In the genomic region with DNA sequence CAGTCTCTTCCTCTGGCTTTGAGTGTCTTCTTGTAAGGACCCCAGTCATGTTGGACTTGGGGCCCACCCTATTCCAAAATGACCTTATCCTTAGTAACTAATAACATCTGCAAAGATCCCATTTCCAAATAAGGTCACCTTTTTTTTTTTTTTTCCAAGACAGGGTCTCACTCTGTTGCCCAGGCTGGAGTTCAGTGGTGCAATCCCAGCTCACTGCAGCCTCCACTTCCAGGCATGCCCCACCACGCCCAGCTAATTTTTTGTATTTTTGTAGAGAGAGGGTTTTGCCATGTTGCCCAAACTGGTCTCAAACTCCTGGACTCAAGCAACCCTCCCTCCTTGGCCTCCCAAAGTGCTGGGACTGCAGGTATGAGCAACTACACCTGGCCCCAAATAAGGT, we compare ENCODE assay signal across 32 cellular contexts.
"Had no signal": no experiment of that assay in that cellular context is flagged by ENCODE, and none has a peak within 500 bp of the region (broad histone marks: within the 10 kb centered on the region; RNA-seq: fewer than 3 reads in every experiment).

No MANE protein-coding gene starts in this region.

- H3K4me3 ChIP-seq: coronary artery, dorsolateral prefrontal cortex, esophagus muscularis mucosa, gastrocnemius medialis had no signal

- H3K36me3 Mint-ChIP-seq: activated CD4-positive, alpha-beta memory T cell treated with anti-CD3 and anti-CD28 coated beads for 36 hours; activated CD8-positive, alpha-beta memory T cell treated with anti-CD3 and anti-CD28 coated beads, Interleukin-2, amount 10 ng/mL, durations not matched to agents 7 days and 5 days; activated naive CD4-positive, alpha-beta T cell treated with anti-CD3 and anti-CD28 coated beads, Interleukin-2, amount 50 U/mL, for 24 hours; activated naive CD8-positive, alpha-beta T cell treated with anti-CD3 and anti-CD28 coated beads, Interleukin-2, amount 10 ng/mL, durations not matched to agents 7 days and 5 days had no signal

- H3K9me3 Mint-ChIP-seq: activated CD4-positive, alpha-beta memory T cell treated with anti-CD3 and anti-CD28 coated beads for 36 hours; activated CD4-positive, alpha-beta T cell treated with anti-CD3 and anti-CD28 coated beads, Interleukin-2, amount 10 ng/mL, durations not matched to agents 24 days and 14 days; activated naive CD4-positive, alpha-beta T cell treated with anti-CD3 and anti-CD28 coated beads for 36 hours; activated naive CD4-positive, alpha-beta T cell treated with anti-CD3 and anti-CD28 coated beads, Interleukin-2, amount 50 U/mL, for 24 hours; activated naive CD8-positive, alpha-beta T cell treated with anti-CD3 and anti-CD28 coated beads, Interleukin-2, amount 10 ng/mL, durations not matched to agents 7 days and 5 days; activated T-helper 1 cell treated with anti-CD3 and anti-CD28 coated beads, Interleukin-12 subunit alpha, Interleukin-12 subunit beta, Interleukin-2, Interleukin-4 antibody, amounts not matched to agents 30 ng/mL and 10 ng/mL and 1 ng/mL, durations not matched to agents 14 hours and 24 hours and 36 hours; activated T-helper 2 cell treated with anti-CD3 and anti-CD28 coated beads, Interferon-gamma antibody, Interleukin-2, Interleukin-4, amounts not matched to agents 10 μg/mL and 5 μg/mL and 100 μg/mL, durations not matched to agents 14 hours and 24 hours and 36 hours; central memory CD8-positive, alpha-beta T cell; dendritic cell treated with granulocyte-macrophage colony-stimulating factor and Interleukin-4, amounts not matched to agents 40 ng/mL and 50 ng/mL, for 4 days had no signal

- H3K27ac Mint-ChIP-seq: activated CD4-positive, alpha-beta memory T cell treated with anti-CD3 and anti-CD28 coated beads for 36 hours; activated CD4-positive, alpha-beta T cell treated with anti-CD3 and anti-CD28 coated beads for 36 hours; activated CD4-positive, alpha-beta T cell treated with anti-CD3 and anti-CD28 coated beads, Interleukin-2, amount 10 ng/mL, durations not matched to agents 24 days and 14 days; activated CD8-positive, alpha-beta memory T cell treated with anti-CD3 and anti-CD28 coated beads, Interleukin-2, amount 10 ng/mL, durations not matched to agents 7 days and 5 days; activated CD8-positive, alpha-beta T cell treated with anti-CD3 and anti-CD28 coated beads, Interleukin-2, amount 10 ng/mL, durations not matched to agents 7 days and 5 days; activated naive CD4-positive, alpha-beta T cell treated with anti-CD3 and anti-CD28 coated beads for 36 hours; activated naive CD4-positive, alpha-beta T cell treated with anti-CD3 and anti-CD28 coated beads, Interleukin-2, amount 50 U/mL, for 24 hours; activated naive CD8-positive, alpha-beta T cell treated with anti-CD3 and anti-CD28 coated beads, Interleukin-2, amount 10 ng/mL, durations not matched to agents 7 days and 5 days; activated T-helper 1 cell treated with anti-CD3 and anti-CD28 coated beads, Interleukin-12 subunit alpha, Interleukin-12 subunit beta, Interleukin-2, Interleukin-4 antibody, amounts not matched to agents 30 ng/mL and 10 ng/mL and 1 ng/mL, durations not matched to agents 14 hours and 24 hours and 36 hours; activated T-helper 2 cell treated with anti-CD3 and anti-CD28 coated beads, Interferon-gamma antibody, Interleukin-2, Interleukin-4, amounts not matched to agents 10 μg/mL and 5 μg/mL and 100 μg/mL, durations not matched to agents 14 hours and 24 hours and 36 hours; dendritic cell treated with granulocyte-macrophage colony-stimulating factor and Interleukin-4, amounts not matched to agents 40 ng/mL and 50 ng/mL, for 4 days had no signal

- H3K4me1 ChIP-seq: foreskin keratinocyte had no signal

- H3K4me1 Mint-ChIP-seq: activated CD4-positive, alpha-beta T cell treated with anti-CD3 and anti-CD28 coated beads, Interleukin-2, amount 10 ng/mL, durations not matched to agents 24 days and 14 days; activated CD8-positive, alpha-beta memory T cell treated with anti-CD3 and anti-CD28 coated beads, Interleukin-2, amount 10 ng/mL, durations not matched to agents 7 days and 5 days had no signal

- H3K4me3 Mint-ChIP-seq: activated CD4-positive, alpha-beta memory T cell treated with anti-CD3 and anti-CD28 coated beads for 36 hours; activated CD4-positive, alpha-beta T cell treated with anti-CD3 and anti-CD28 coated beads for 36 hours; activated CD4-positive, alpha-beta T cell treated with anti-CD3 and anti-CD28 coated beads, Interleukin-2, amount 10 ng/mL, durations not matched to agents 24 days and 14 days; activated CD8-positive, alpha-beta memory T cell treated with anti-CD3 and anti-CD28 coated beads, Interleukin-2, amount 10 ng/mL, durations not matched to agents 7 days and 5 days; activated CD8-positive, alpha-beta T cell treated with anti-CD3 and anti-CD28 coated beads, Interleukin-2, amount 10 ng/mL, durations not matched to agents 7 days and 5 days; activated naive CD4-positive, alpha-beta T cell treated with anti-CD3 and anti-CD28 coated beads for 36 hours; activated naive CD4-positive, alpha-beta T cell treated with anti-CD3 and anti-CD28 coated beads, Interleukin-2, amount 50 U/mL, for 24 hours; activated naive CD8-positive, alpha-beta T cell treated with anti-CD3 and anti-CD28 coated beads, Interleukin-2, amount 10 ng/mL, durations not matched to agents 7 days and 5 days; activated T-helper 1 cell treated with anti-CD3 and anti-CD28 coated beads, Interleukin-12 subunit alpha, Interleukin-12 subunit beta, Interleukin-2, Interleukin-4 antibody, amounts not matched to agents 30 ng/mL and 10 ng/mL and 1 ng/mL, durations not matched to agents 14 hours and 24 hours and 36 hours; central memory CD8-positive, alpha-beta T cell; dendritic cell treated with granulocyte-macrophage colony-stimulating factor and Interleukin-4, amounts not matched to agents 40 ng/mL and 50 ng/mL, for 4 days; endodermal cell had no signal

- H3K36me3 ChIP-seq: brain microvascular endothelial cell, esophagus muscularis mucosa, gastrocnemius medialis had no signal

- H3K27me3 Mint-ChIP-seq: activated CD8-positive, alpha-beta memory T cell treated with anti-CD3 and anti-CD28 coated beads, Interleukin-2, amount 10 ng/mL, durations not matched to agents 7 days and 5 days; activated naive CD4-positive, alpha-beta T cell treated with anti-CD3 and anti-CD28 coated beads, Interleukin-2, amount 50 U/mL, for 24 hours; central memory CD8-positive, alpha-beta T cell had no signal

- DNase-seq: activated CD4-positive, alpha-beta memory T cell treated with anti-CD3 and anti-CD28 coated beads for 36 hours; activated CD4-positive, alpha-beta T cell treated with anti-CD3 and anti-CD28 coated beads for 36 hours; activated CD4-positive, alpha-beta T cell treated with anti-CD3 and anti-CD28 coated beads, Interleukin-2, amount 10 ng/mL, durations not matched to agents 24 days and 14 days; activated CD4-positive, CD25-positive, alpha-beta regulatory T cell; activated CD4-positive, CD25-positive, alpha-beta regulatory T cell treated with anti-CD3 and anti-CD28 coated beads, Interleukin-2, amount 50 U/mL, for 72 hours; activated CD8-positive, alpha-beta memory T cell treated with anti-CD3 and anti-CD28 coated beads, Interleukin-2, amount 10 ng/mL, durations not matched to agents 7 days and 5 days; activated CD8-positive, alpha-beta memory T cell treated with anti-CD3 and anti-CD28 coated beads, Interleukin-2, amount 50 U/mL, for 4 hours; activated CD8-positive, alpha-beta T cell treated with anti-CD3 and anti-CD28 coated beads, Interleukin-2, amount 10 ng/mL, durations not matched to agents 7 days and 5 days; activated effector memory CD4-positive, alpha-beta T cell treated with anti-CD3 and anti-CD28 coated beads, Interleukin-2, amount 50 U/mL, for 16 hours; activated naive CD4-positive, alpha-beta T cell treated with anti-CD3 and anti-CD28 coated beads for 36 hours; activated naive CD8-positive, alpha-beta T cell treated with anti-CD3 and anti-CD28 coated beads, Interleukin-2, amount 10 ng/mL, durations not matched to agents 7 days and 5 days; activated T-cell treated with anti-CD3 and anti-CD28 coated beads, Interleukin-2, amount 50 U/mL, for 1 hour; activated T-cell treated with anti-CD3 and anti-CD28 coated beads, Interleukin-2, amount 50 U/mL, for 48 hours; amniotic stem cell; anterior cingulate cortex; brain microvascular endothelial cell; dorsolateral prefrontal cortex; effector memory CD4-positive, alpha-beta T cell; endodermal cell; foreskin keratinocyte; gastrocnemius medialis; head of caudate nucleus; T-helper 2 cell had no signal

- H3K9me3 ChIP-seq: esophagus muscularis mucosa, gastrocnemius medialis had no signal

- ATAC-seq: activated CD4-positive, alpha-beta T cell treated with anti-CD3 and anti-CD28 coated beads for 36 hours; activated CD8-positive, alpha-beta memory T cell treated with anti-CD3 and anti-CD28 coated beads, Interleukin-2, amount 10 ng/mL, durations not matched to agents 7 days and 5 days; activated CD8-positive, alpha-beta T cell treated with anti-CD3 and anti-CD28 coated beads, Interleukin-2, amount 10 ng/mL, durations not matched to agents 7 days and 5 days; foreskin keratinocyte; gastrocnemius medialis had no signal

- H3K27me3 ChIP-seq: brain microvascular endothelial cell, dorsolateral prefrontal cortex, esophagus muscularis mucosa, gastrocnemius medialis had no signal

- FAIRE-seq: astrocyte, bronchial epithelial cell had no signal

- H3K27ac ChIP-seq: brain microvascular endothelial cell, coronary artery, dorsolateral prefrontal cortex, esophagus muscularis mucosa, foreskin keratinocyte, gastrocnemius medialis had no signal
